In the genomic region with DNA sequence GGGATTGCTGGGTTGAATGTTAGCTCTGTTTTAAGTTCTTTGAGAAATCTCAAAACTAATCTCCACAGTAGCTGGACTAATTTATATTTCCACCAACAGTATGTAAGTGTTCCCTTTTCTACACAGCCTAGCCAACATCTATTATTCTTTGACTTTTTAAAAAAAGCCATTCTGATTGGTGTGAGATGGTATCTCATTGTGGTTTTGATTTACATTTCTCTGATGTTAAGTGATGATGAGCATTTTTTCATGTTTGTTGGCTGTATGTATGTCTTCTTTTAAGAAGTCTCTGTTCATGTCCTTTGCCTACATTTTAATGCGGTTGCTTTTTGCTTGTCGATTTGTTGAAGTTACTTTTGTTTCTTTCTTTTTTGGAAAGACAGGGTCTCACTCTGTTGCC, we compare ENCODE assay signal across 22 cellular contexts.
DNase-seq lines count a peak whose midpoint lies in the region; ATAC-seq and TF ChIP-seq lines count a peak whose summit lies in the region.
"Had no signal": no experiment of that assay in that cellular context is flagged by ENCODE, and none has a peak within 500 bp of the region (broad histone marks: within the 10 kb centered on the region; RNA-seq: fewer than 3 reads in every experiment).

No MANE protein-coding gene starts in this region.

- H3K4me1 ChIP-seq in CD4-positive, alpha-beta memory T cell (ENCODE audit: insufficient read depth, low read length): peaks cover 7% of the 10 kb centered on the region

- intact Hi-C loops in activated CD4-positive, alpha-beta T cell treated with anti-CD3 and anti-CD28 coated beads, Interleukin-2, amount 10 ng/mL, durations not matched to agents 24 days and 14 days (cut with micrococcal nuclease): loop anchor here (5.0 kb wide), 2 partner anchors 32 to 57 kb away; no protein-coding TSS in a partner anchor
- intact Hi-C loops in CD4-positive, alpha-beta memory T cell (cut with micrococcal nuclease): no loop called here
- intact Hi-C loops in MCF 10A (cut with micrococcal nuclease): no loop called here

- no peak overlapping the region for H3K9ac ChIP-seq in SK-N-MC (ENCODE audit: insufficient read length)

- H3K27ac ChIP-seq in CD4-positive, alpha-beta memory T cell (ENCODE audit: low read depth, low read length): no peak overlapping the region
- H3K27ac ChIP-seq in SK-N-MC: peak overlapping the region; percentile 65
- H3K27ac ChIP-seq: 22Rv1, PC-9 had no signal

- no peak for TF ChIP-seq CTCF in MCF 10A (IDR thresholded peaks at IDR 0.05; ENCODE audit: unreplicated experiment)

- H3K27ac Mint-ChIP-seq in activated CD4-positive, alpha-beta T cell treated with anti-CD3 and anti-CD28 coated beads, Interleukin-2, amount 10 ng/mL, durations not matched to agents 24 days and 14 days: peak overlapping the region; percentile 41
- peak overlapping the region in 6 of 7 donors; percentile 23 to 76 (median 47) for H3K27ac Mint-ChIP-seq in CD4-positive, alpha-beta memory T cell
- no peak overlapping the region for H3K27ac Mint-ChIP-seq in central memory CD8-positive, alpha-beta T cell (ENCODE audit: low read depth)
- H3K27ac Mint-ChIP-seq in MCF 10A (ENCODE audit: low read depth, unreplicated experiment): no peak overlapping the region

- H3K4me1 Mint-ChIP-seq in activated CD4-positive, alpha-beta T cell treated with anti-CD3 and anti-CD28 coated beads, Interleukin-2, amount 10 ng/mL, durations not matched to agents 24 days and 14 days: peaks cover 16% of the 10 kb centered on the region
- peaks cover 7 to 30% (median 20%) of the 10 kb centered on the region in 4 donors for H3K4me1 Mint-ChIP-seq in CD4-positive, alpha-beta memory T cell
- peaks cover 23% of the 10 kb centered on the region for H3K4me1 Mint-ChIP-seq in central memory CD8-positive, alpha-beta T cell
- no peaks in the 10 kb centered on the region for H3K4me1 Mint-ChIP-seq in MCF 10A (ENCODE audit: insufficient read depth, unreplicated experiment)

- ATAC-seq in central memory CD8-positive, alpha-beta T cell (replicated peaks; ENCODE audit: extremely low read depth, poor library complexity, severe bottlenecking): no peak
- ATAC-seq: GM12878 had no signal

- H3K4me3 ChIP-seq in CD4-positive, alpha-beta memory T cell (ENCODE audit: low read length in 2 of 2): no peak overlapping the region
- no peak overlapping the region for H3K4me3 ChIP-seq in SK-N-MC
- H3K4me3 ChIP-seq: GM12878, PC-9 had no signal

- CTCF ChIA-PET in CD4-positive, alpha-beta memory T cell (lab: Charles Lee; ENCODE audit: partially characterized antibody): no interaction called here
- CTCF ChIA-PET in MCF 10A (lab: Yijun Ruan, JAX): interaction anchor here (0.6 to 1.4 kb wide), 3 partner anchors 15 to 328 kb away, joined by 3 read pairs; no protein-coding TSS in a partner anchor

- H3K4me3 Mint-ChIP-seq in activated CD4-positive, alpha-beta T cell treated with anti-CD3 and anti-CD28 coated beads, Interleukin-2, amount 10 ng/mL, durations not matched to agents 24 days and 14 days: peak overlapping the region; percentile 26
- peak overlapping the region; percentile 34 to 81 (median 67) for H3K4me3 Mint-ChIP-seq in CD4-positive, alpha-beta memory T cell
- peak overlapping the region; percentile 74 for H3K4me3 Mint-ChIP-seq in central memory CD8-positive, alpha-beta T cell
- H3K4me3 Mint-ChIP-seq in MCF 10A (ENCODE audit: unreplicated experiment): no peak overlapping the region

- no peaks in the 10 kb centered on the region for H3K9me3 ChIP-seq in CD4-positive, alpha-beta memory T cell (ENCODE audit: control insufficient read depth in 1 of 2, low read length in 2 of 2)
- H3K9me3 ChIP-seq in SK-N-MC (ENCODE audit: low read depth, low read length): no peaks in the 10 kb centered on the region

- no peaks in the 10 kb centered on the region for H3K27me3 ChIP-seq in CD4-positive, alpha-beta memory T cell (ENCODE audit: insufficient read depth, low read length)

- no peaks in the 10 kb centered on the region for H3K9me3 Mint-ChIP-seq in activated CD4-positive, alpha-beta T cell treated with anti-CD3 and anti-CD28 coated beads, Interleukin-2, amount 10 ng/mL, durations not matched to agents 24 days and 14 days
- peaks cover 0 to 1% (median 0%) of the 10 kb centered on the region in 8 donors for H3K9me3 Mint-ChIP-seq in CD4-positive, alpha-beta memory T cell
- H3K9me3 Mint-ChIP-seq in central memory CD8-positive, alpha-beta T cell: no peaks in the 10 kb centered on the region
- no peaks in the 10 kb centered on the region for H3K9me3 Mint-ChIP-seq in MCF 10A (ENCODE audit: unreplicated experiment)

- no peaks in the 10 kb centered on the region for H3K36me3 Mint-ChIP-seq in activated CD4-positive, alpha-beta T cell treated with anti-CD3 and anti-CD28 coated beads, Interleukin-2, amount 10 ng/mL, durations not matched to agents 24 days and 14 days (ENCODE audit: low read depth)
- no peaks in the 10 kb centered on the region for H3K36me3 Mint-ChIP-seq in CD4-positive, alpha-beta memory T cell
- peaks cover 1% of the 10 kb centered on the region for H3K36me3 Mint-ChIP-seq in central memory CD8-positive, alpha-beta T cell (ENCODE audit: insufficient read depth)
- no peaks in the 10 kb centered on the region for H3K36me3 Mint-ChIP-seq in MCF 10A (ENCODE audit: insufficient read depth, unreplicated experiment)

- peaks cover 47% of the 10 kb centered on the region for H3K27me3 Mint-ChIP-seq in activated CD4-positive, alpha-beta T cell treated with anti-CD3 and anti-CD28 coated beads, Interleukin-2, amount 10 ng/mL, durations not matched to agents 24 days and 14 days
- peaks cover 0 to 2% of the 10 kb centered on the region in 2 donors for H3K27me3 Mint-ChIP-seq in CD4-positive, alpha-beta memory T cell
- H3K27me3 Mint-ChIP-seq in central memory CD8-positive, alpha-beta T cell: peaks cover 26% of the 10 kb centered on the region
- peaks cover 97% of the 10 kb centered on the region for H3K27me3 Mint-ChIP-seq in MCF 10A (ENCODE audit: insufficient read depth, unreplicated experiment)

- BruUV-seq in MCF 10A (replicated peaks; lab: Mats Ljungman, UMichigan): no TSS peak

- POLR2A ChIA-PET in CD4-positive, alpha-beta memory T cell (lab: Charles Lee; ENCODE audit: partially characterized antibody): interaction anchor here (0.9 to 2.0 kb wide), 2 partner anchors 10 to 586 kb away, joined by 4 to 8 read pairs; no protein-coding TSS in a partner anchor
- POLR2A ChIA-PET in MCF 10A (lab: Yijun Ruan, JAX): no interaction called here

- H3K36me3 ChIP-seq in CD4-positive, alpha-beta memory T cell (ENCODE audit: insufficient read depth, low read length): no peaks in the 10 kb centered on the region
- no peaks in the 10 kb centered on the region for H3K36me3 ChIP-seq in SK-N-MC (ENCODE audit: insufficient read depth, low read length)

- no peak for DNase-seq in activated CD4-positive, alpha-beta T cell treated with anti-CD3 and anti-CD28 coated beads, Interleukin-2, amount 10 ng/mL, durations not matched to agents 24 days and 14 days
- no peak for DNase-seq in activated CD4-positive, alpha-beta T cell treated with anti-CD3 and anti-CD28 coated beads for 48 hours
- peak in 4 of 5 donors; percentile 29 to 49 (median 45) for DNase-seq in CD4-positive, alpha-beta memory T cell
- DNase-seq in SK-N-MC (ENCODE audit: low read depth, low spot score) (peak; percentile 51), MCF 10A (ENCODE audit: unreplicated experiment) (no peak), mucosa of gallbladder (ENCODE audit: low spot score) (no peak)
- DNase-seq in central memory CD8-positive, alpha-beta T cell (ENCODE audit: low spot score in 2 of 2): no peak
- no peak for DNase-seq in activated effector memory CD4-positive, alpha-beta T cell treated with Interleukin-2 at 50 U/mL for 16 hours
- DNase-seq: AML-193, C1 segment of cervical spinal cord, COR-L47, DMS79 treated with DMSO at 0.1 percent for 48 hours, H7, NCI-H1092 treated with DMSO at 0.1 percent for 48 hours, NCI-H1436 treated with DMSO at 0.1 percent for 48 hours, NCI-H1930, NCI-H748 treated with DMSO at 0.1 percent for 48 hours, PC-9, RPMI8226, SHP77 had no signal

Comparison
In these comparisons a context has a peak if more than half of its experiments do, and no peak if none do; other contexts are left out.
1. DNase-seq: peak in CD4-positive, alpha-beta memory T cell (4 of 5) and SK-N-MC (single experiment); none in activated CD4-positive, alpha-beta T cell treated with anti-CD3 and anti-CD28 coated beads, Interleukin-2, amount 10 ng/mL, durations not matched to agents 24 days and 14 days (single experiment), activated CD4-positive, alpha-beta T cell treated with anti-CD3 and anti-CD28 coated beads for 48 hours (single experiment), central memory CD8-positive, alpha-beta T cell (0 of 2), MCF 10A (single experiment), activated effector memory CD4-positive, alpha-beta T cell treated with Interleukin-2 at 50 U/mL for 16 hours (single experiment) and mucosa of gallbladder (single experiment).
2. H3K27ac Mint-ChIP-seq: peak in activated CD4-positive, alpha-beta T cell treated with anti-CD3 and anti-CD28 coated beads, Interleukin-2, amount 10 ng/mL, durations not matched to agents 24 days and 14 days (single experiment) and CD4-positive, alpha-beta memory T cell (6 of 7); none in central memory CD8-positive, alpha-beta T cell (single experiment) and MCF 10A (single experiment).